ENCODE assay signal across 8 cellular contexts in genomic region chr15:85044251-85044853, GRCh38.
DNase-seq lines count a peak whose midpoint lies in the region; ATAC-seq, FAIRE-seq and TF ChIP-seq lines count a peak whose summit lies in the region.

No MANE protein-coding gene starts in this region.

- H3K4me1 ChIP-seq in MM.1S (ENCODE audit: low read length), result no peaks in the 10 kb centered on the region

- no peak for FAIRE-seq in urothelium cell line (lab: Jason Lieb, UNC)

- no peaks in the 10 kb centered on the region for H3K9me3 ChIP-seq in MM.1S (replicated peaks; ENCODE audit: insufficient read depth, low read length)

- peak; percentile 74 for DNase-seq in AG20443 (ENCODE audit: low spot score)
- peak; percentile 46 for DNase-seq in MM.1S
- DNase-seq in activated CD4-positive, alpha-beta T cell treated with anti-CD3 and anti-CD28 coated beads for 4 hours, result peak; percentile 33 to 51
- DNase-seq in erythroblast (lab: John Stamatoyannopoulos, UW), result peak; percentile 35 to 50
- DNase-seq in naive thymus-derived CD8-positive, alpha-beta T cell, result peak in 9 of 10 donors; percentile 18 to 72 (median 28)
- peak; percentile 38 for DNase-seq in urothelium cell line (ENCODE audit: low spot score)

- 0 out of 2 replicates have a peak, but pooled peaks cover 2% of the 10 kb centered on the region for H3K79me2 ChIP-seq in MM.1S (ENCODE audit: low read length)

- POLR2A ChIA-PET in naive thymus-derived CD8-positive, alpha-beta T cell (lab: Charles Lee), result interaction anchor here (0.7 kb wide), 1 partner anchor 61 kb away, joined by 4 read pairs; no protein-coding TSS in a partner anchor

- no peaks in the 10 kb centered on the region for H3K9me2 ChIP-seq in MM.1S (replicated peaks; ENCODE audit: insufficient read depth, low read length)

- no peak overlapping the region for H3K4me2 ChIP-seq in MM.1S (ENCODE audit: low read depth, low read length)

- H3K9me3 Mint-ChIP-seq in naive thymus-derived CD8-positive, alpha-beta T cell, result no peaks in the 10 kb centered on the region

- no peaks in the 10 kb centered on the region for H3K27me3 ChIP-seq in MM.1S (replicated peaks; ENCODE audit: insufficient read depth, low read length)

- no peak overlapping the region for H3K9ac ChIP-seq in MM.1S (ENCODE audit: low read length)

- no peak for TF ChIP-seq POLR2A in erythroblast (IDR thresholded peaks at IDR 0.05; ENCODE audit: low read length)

- H3F3A ChIP-seq in MM.1S (ENCODE audit: insufficient read depth, low read length), result no peaks in the 10 kb centered on the region

- no peaks in the 10 kb centered on the region for H4K20me1 ChIP-seq in MM.1S (ENCODE audit: insufficient read depth, low read length)

- no peak overlapping the region for H2AFZ ChIP-seq in MM.1S (ENCODE audit: low read length)

- no peaks in the 10 kb centered on the region for H3K36me3 ChIP-seq in MM.1S (replicated peaks; ENCODE audit: insufficient read depth, low read length)

- H3K27ac ChIP-seq in MM.1S (ENCODE audit: low read length), result no peak overlapping the region

- ATAC-seq in naive thymus-derived CD8-positive, alpha-beta T cell, result peak; percentile 49 to 81
- no peak for ATAC-seq in GM21528 (IDR thresholded peaks at IDR 0.05; ENCODE audit: low FRiP score, unreplicated experiment)

- no peak overlapping the region for H3K4me3 ChIP-seq in MM.1S (ENCODE audit: low read length)

- H3K4me3 Mint-ChIP-seq in naive thymus-derived CD8-positive, alpha-beta T cell, result no peak overlapping the region

- no peaks in the 10 kb centered on the region for H3K36me3 Mint-ChIP-seq in naive thymus-derived CD8-positive, alpha-beta T cell

- H3K27ac Mint-ChIP-seq in naive thymus-derived CD8-positive, alpha-beta T cell, result peak overlapping the region in 9 of 10 donors; percentile 7 to 72 (median 33)

- peaks cover 9 to 32% (median 19%) of the 10 kb centered on the region in 4 donors for H3K4me1 Mint-ChIP-seq in naive thymus-derived CD8-positive, alpha-beta T cell

- H3K27me3 Mint-ChIP-seq in naive thymus-derived CD8-positive, alpha-beta T cell, result no peaks in the 10 kb centered on the region

- TF ChIP-seq CTCF in GM12874 (IDR thresholded peaks at IDR 0.05; ENCODE audit: insufficient read depth, low read depth, low read length) (peak; percentile 65), MM.1S (IDR thresholded peaks at IDR 0.05; ENCODE audit: low read length) (peak; percentile 53)
